13 cellular contexts compared by ENCODE assay signal in genomic region chr6:140956567-140957306, GRCh38.
DNase-seq lines count a peak whose midpoint lies in the region; ATAC-seq and TF ChIP-seq lines count a peak whose summit lies in the region.
"Had no signal": no experiment of that assay in that cellular context is flagged by ENCODE, and none has a peak within 500 bp of the region (broad histone marks: within the 10 kb centered on the region; RNA-seq: fewer than 3 reads in every experiment).

No MANE protein-coding gene starts in this region.

- no peaks in the 10 kb centered on the region for H3K9me3 ChIP-seq in GM23248 (ENCODE audit: low read depth)
- H3K9me3 ChIP-seq: colonic mucosa had no signal

- H3K27ac Mint-ChIP-seq in progenitor cell of endocrine pancreas, result no peak overlapping the region
- H3K27ac Mint-ChIP-seq: activated B cell treated with CpG ODN at 0.5 μM for 24 hours had no signal

- no peaks in the 10 kb centered on the region for H3K36me3 ChIP-seq in GM23248 (ENCODE audit: low read depth)
- H3K36me3 ChIP-seq: colonic mucosa had no signal

- peak overlapping the region; percentile 48 for H2AFZ ChIP-seq in GM23248
- H2AFZ ChIP-seq: parathyroid adenoma had no signal

- no peak overlapping the region for H3K4me3 Mint-ChIP-seq in progenitor cell of endocrine pancreas (ENCODE audit: low read depth)
- H3K4me3 Mint-ChIP-seq: activated B cell treated with CpG ODN at 0.5 μM for 24 hours had no signal

- H3K9ac ChIP-seq in GM23248, result no peak overlapping the region
- H3K9ac ChIP-seq: parathyroid adenoma had no signal

- H3K9me3 Mint-ChIP-seq in progenitor cell of endocrine pancreas (ENCODE audit: low read depth), result peaks cover 3% of the 10 kb centered on the region
- H3K9me3 Mint-ChIP-seq: activated B cell treated with CpG ODN at 0.5 μM for 24 hours had no signal

- no peaks in the 10 kb centered on the region for H3K79me2 ChIP-seq in GM23248 (ENCODE audit: insufficient read depth)
- H3K79me2 ChIP-seq: parathyroid adenoma had no signal

- WGBS in GM23248 (ENCODE audit: low coverage in 1 of 2, low lambda C conversion rate in 2 of 2, missing lambda C conversion rate in 2 of 2), 2 experiments, result 4 to 5% methylated on average over 3 of the region's 3 CpGs

- no peaks in the 10 kb centered on the region for H3K27me3 Mint-ChIP-seq in progenitor cell of endocrine pancreas
- H3K27me3 Mint-ChIP-seq: activated B cell treated with CpG ODN at 0.5 μM for 24 hours had no signal

- peaks cover 12% of the 10 kb centered on the region for H3K4me1 ChIP-seq in GM23248 (ENCODE audit: insufficient read depth)
- H3K4me1 ChIP-seq: colonic mucosa, parathyroid adenoma had no signal

- H3K4me1 Mint-ChIP-seq in progenitor cell of endocrine pancreas (ENCODE audit: low read depth), result no peaks in the 10 kb centered on the region
- H3K4me1 Mint-ChIP-seq: activated B cell treated with CpG ODN at 0.5 μM for 24 hours had no signal

- peak overlapping the region; percentile 8 for H3K4me2 ChIP-seq in GM23248 (ENCODE audit: unreplicated experiment)

- peak; percentile 85 for DNase-seq in GM23248
- peak; percentile 38 for DNase-seq in NCI-H2107 (lab: John Stamatoyannopoulos, UW)
- DNase-seq in astrocyte of the spinal cord (ENCODE audit: low read depth, low spot score), result peak; percentile 12
- DNase-seq in renal cortical epithelial cell (ENCODE audit: low read depth), result peak; percentile 15
- DNase-seq in coronary artery (ENCODE audit: low spot score), result no peak
- no peak for DNase-seq in GM20000 (ENCODE audit: low spot score)
- no peak for DNase-seq in progenitor cell of endocrine pancreas (ENCODE audit: low spot score, unreplicated experiment)
- DNase-seq: activated B cell treated with CpG ODN at 0.5 μM for 24 hours, colonic mucosa, DND-41 had no signal

- peak overlapping the region; percentile 41 for H3K27ac ChIP-seq in GM23248
- H3K27ac ChIP-seq in coronary artery, result no peak overlapping the region
- H3K27ac ChIP-seq: colonic mucosa, parathyroid adenoma had no signal

- no peak for ATAC-seq in HG03457 (IDR thresholded peaks at IDR 0.05; ENCODE audit: unreplicated experiment)
- ATAC-seq: Panc1 had no signal

- TF ChIP-seq CTCF in astrocyte of the spinal cord (IDR thresholded peaks at IDR 0.05; ENCODE audit: low read depth, low read length) (no peak), coronary artery (IDR thresholded peaks at IDR 0.05) (no peak), GM20000 (IDR thresholded peaks at IDR 0.05; ENCODE audit: extremely low read depth, missing control alignments) (no peak), progenitor cell of endocrine pancreas (IDR thresholded peaks at IDR 0.05; ENCODE audit: unreplicated experiment) (no peak)

- H3K27me3 ChIP-seq in GM23248 (replicated peaks; ENCODE audit: insufficient read depth), result no peaks in the 10 kb centered on the region
- H3K27me3 ChIP-seq: colonic mucosa had no signal

- H3F3A ChIP-seq in GM23248 (ENCODE audit: insufficient read depth), result peaks cover 15% of the 10 kb centered on the region

- H3K36me3 Mint-ChIP-seq in progenitor cell of endocrine pancreas (ENCODE audit: insufficient read depth), result no peaks in the 10 kb centered on the region

- in situ Hi-C loops in GM23248 (cut with MboI), result no loop called here
- in situ Hi-C loops in astrocyte of the spinal cord (cut with HindIII; ENCODE audit: low sequenced_read_pairs), result no loop called here

- H3K9me2 ChIP-seq in GM23248 (ENCODE audit: insufficient read depth), result no peaks in the 10 kb centered on the region; the same call in 1 of the 2 replicates

- H4K20me1 ChIP-seq in GM23248 (ENCODE audit: insufficient read depth), result no peaks in the 10 kb centered on the region

- H3K4me3 ChIP-seq in GM23248, result peak overlapping the region; percentile 13
- H3K4me3 ChIP-seq in astrocyte of the spinal cord (ENCODE audit: low read depth, low read length), result no peak overlapping the region
- H3K4me3 ChIP-seq in coronary artery, result no peak overlapping the region
- H3K4me3 ChIP-seq: colonic mucosa had no signal

Comparison
In these comparisons a context has a peak if more than half of its experiments do, and no peak if none do; other contexts are left out.
1. DNase-seq: peak in GM23248 (single experiment), NCI-H2107 (single experiment), astrocyte of the spinal cord (single experiment) and renal cortical epithelial cell (single experiment); none in coronary artery (single experiment), GM20000 (single experiment) and progenitor cell of endocrine pancreas (single experiment).